18 cellular contexts compared by ENCODE assay signal in the genomic region with DNA sequence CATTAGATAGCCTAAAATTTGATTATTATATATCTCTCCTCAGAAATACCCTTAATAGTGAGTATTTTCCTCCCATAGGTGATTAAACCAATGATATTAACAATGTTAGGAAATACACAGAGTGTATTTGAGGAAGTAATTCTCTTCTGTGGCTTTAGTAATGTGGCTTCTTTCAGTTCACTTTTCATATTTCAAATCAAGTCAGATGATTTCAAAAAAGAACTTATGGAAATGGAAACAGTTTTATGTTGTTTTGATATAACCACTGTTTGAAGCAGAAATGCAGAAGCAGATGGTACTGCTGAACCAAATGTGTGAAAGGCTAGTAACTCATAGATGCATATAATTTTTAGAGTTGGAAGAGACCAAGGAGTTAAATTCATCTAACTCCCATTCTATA. TPM values are rescaled to one million over a fixed set of nuclear protein-coding genes. Genes with fewer than 3 reads are reported as not detected.
A peak's percentile ranks its signal among the peaks of the same experiment; 100 is the strongest.
DNase-seq lines count a peak whose midpoint lies in the region; ATAC-seq, FAIRE-seq and TF ChIP-seq lines count a peak whose summit lies in the region.
"Had no signal": no experiment of that assay in that cellular context is flagged by ENCODE, and none has a peak within 500 bp of the region (broad histone marks: within the 10 kb centered on the region; RNA-seq: fewer than 3 reads in every experiment).

No MANE protein-coding gene starts in this region.

- peak in 1 of 2 experiments; percentile 29; a peak in 2 of 4 replicates for TF ChIP-seq EP300 in GM12878 (IDR thresholded peaks at IDR 0.05; ENCODE audit: borderline replicate concordance in 1 of 2, control insufficient read depth in 1 of 2, low read depth in 2 of 2, low read length in 2 of 2)

- no peaks in the 10 kb centered on the region for H3K27me3 ChIP-seq in GM12878 (replicated peaks in 1 of 2; ENCODE audit: control insufficient read depth in 2 of 2, insufficient read depth in 2 of 2, low read length in 1 of 2)

- no peak overlapping the region for H3K4me3 ChIP-seq in GM12878
- H3K4me3 ChIP-seq: mucosa of descending colon, psoas muscle had no signal

- no peak for TF ChIP-seq RAD21 in GM12878 (IDR thresholded peaks at IDR 0.05; ENCODE audit: insufficient read depth, low read depth, low read length)

- RAD21 ChIA-PET in GM12878 (lab: Charles Lee; ENCODE audit: unreplicated experiment), result no interaction called here

- in situ Hi-C loops in GM12878 (cut with MboI), result no loop called here

- no peaks in the 10 kb centered on the region for H3K79me2 ChIP-seq in GM12878 (ENCODE audit: control insufficient read depth, insufficient read depth, low read length)

- H3K4me2 ChIP-seq in GM12878 (ENCODE audit: control insufficient read depth, insufficient read depth), result 0 out of 2 replicates have a peak overlapping the region, but pooled peaks have one; percentile 23

- H2AFZ ChIP-seq in GM12878 (ENCODE audit: control insufficient read depth, low read depth, low read length), result no peak overlapping the region

- SMC1A ChIA-PET in GM12878 (lab: Charles Lee; ENCODE audit: uncharacterized antibody, unreplicated experiment), result no interaction called here

- peak; percentile 92 for FAIRE-seq in GM12878 (lab: Jason Lieb, UNC)

- peaks cover 13% of the 10 kb centered on the region for H3K4me1 ChIP-seq in GM12878 (ENCODE audit: control insufficient read depth, insufficient read depth, low read length)
- H3K4me1 ChIP-seq: psoas muscle had no signal

- DNase-seq in GM12878 (ENCODE audit: low read depth, low spot score) (peak; percentile 31), NCI-H1092 treated with DMSO at 0.1 percent for 48 hours (lab: John Stamatoyannopoulos, UW) (no peak), Right ventricle myocardium superior (no peak)
- DNase-seq: activated CD8-positive, alpha-beta T cell treated with anti-CD3 and anti-CD28 coated beads, Interleukin-2, amount 10 ng/mL, durations not matched to agents 7 days and 5 days; CD8-positive, alpha-beta T cell; mucosa of descending colon; NCI-H524 treated with DMSO at 0.1 percent for 48 hours; psoas muscle; stimulated activated CD4-positive, alpha-beta T cell treated with anti-CD3 and anti-CD28 coated beads, Interleukin-4, amount 100 ng/mL, for 1 hour; stimulated activated naive CD8-positive, alpha-beta T cell treated with anti-CD3 and anti-CD28 coated beads, Interleukin-15, amount 100 ng/mL, for 72 hours had no signal

- H3K9me3 ChIP-seq in GM12878 (replicated peaks; ENCODE audit: control insufficient read depth, insufficient read depth, low read length), result no peaks in the 10 kb centered on the region; the same call in 2 of the 3 replicates
- H3K9me3 ChIP-seq: mucosa of descending colon, psoas muscle had no signal

- no peak overlapping the region for H3K9ac ChIP-seq in GM12878 (ENCODE audit: control insufficient read depth, insufficient read depth, low read length)

- intact Hi-C loops in GM12878 (cut with micrococcal nuclease; ENCODE audit: unreplicated experiment) (no loop called here), Right ventricle myocardium superior (cut with DNase I) (no loop called here)

- H4K20me1 ChIP-seq in GM12878 (ENCODE audit: control insufficient read depth, insufficient read depth), result no peaks in the 10 kb centered on the region

- no peak overlapping the region for H3K27ac ChIP-seq in GM12878 (ENCODE audit: control insufficient read depth, insufficient read depth)
- H3K27ac ChIP-seq: HL-60, psoas muscle had no signal

- no peaks in the 10 kb centered on the region for H3K36me3 ChIP-seq in GM12878 (ENCODE audit: control insufficient read depth in 2 of 2, insufficient read depth in 2 of 2, low read length in 1 of 2)

- no TSS peak for BruUV-seq in GM12878 (replicated peaks; lab: Mats Ljungman, UMichigan)

- ATAC-seq in GM18508 (IDR thresholded peaks at IDR 0.05; ENCODE audit: insufficient read depth, unreplicated experiment) (peak; percentile 48), GM21717 (IDR thresholded peaks at IDR 0.05; ENCODE audit: unreplicated experiment) (peak; percentile 68), HG03520 (IDR thresholded peaks at IDR 0.05; ENCODE audit: unreplicated experiment) (peak; percentile 64), GM12878 (peak; percentile 85), HG03025 (IDR thresholded peaks at IDR 0.05; ENCODE audit: low FRiP score, unreplicated experiment) (no peak), HG03457 (IDR thresholded peaks at IDR 0.05; ENCODE audit: unreplicated experiment) (no peak), Right ventricle myocardium superior (ENCODE audit: poor library complexity) (no peak)
- ATAC-seq: activated CD8-positive, alpha-beta T cell treated with anti-CD3 and anti-CD28 coated beads, Interleukin-2, amount 10 ng/mL, durations not matched to agents 7 days and 5 days; CD8-positive, alpha-beta T cell; mucosa of descending colon; psoas muscle; stimulated activated naive CD8-positive, alpha-beta T cell treated with anti-CD3 and anti-CD28 coated beads, Interleukin-15, amount 100 ng/mL, for 72 hours had no signal

- no peak for TF ChIP-seq POLR2A in GM12878 (IDR thresholded peaks at IDR 0.05; ENCODE audit: low read depth, low read length)

- no peak for TF ChIP-seq CTCF in GM12878 (IDR thresholded peaks at IDR 0.05 in 2 of 3, conservative IDR thresholded peaks at IDR 0.05 in 1 of 3; ENCODE audit: control insufficient read depth in 2 of 3, extremely low read depth in 1 of 3, insufficient read depth in 1 of 3, low read depth in 3 of 3, low read length in 3 of 3)

- CTCF ChIA-PET in GM12878 (lab: Yijun Ruan, JAX), result no interaction called here

- POLR2A ChIA-PET in GM12878 (lab: Charles Lee), result no interaction called here

TF ChIP-seq in GM12878, 131 proteins besides CTCF, POLR2A, EP300 and RAD21 (continues in another document):
- no peak for TF ChIP-seq CREM (IDR thresholded peaks at IDR 0.05; ENCODE audit: low read depth)
- TF ChIP-seq CBX3 (IDR thresholded peaks at IDR 0.05; ENCODE audit: borderline replicate concordance, low read depth), result no peak
- no peak for TF ChIP-seq CHD4 (IDR thresholded peaks at IDR 0.05)
- TF ChIP-seq E2F8 (IDR thresholded peaks at IDR 0.05; ENCODE audit: low read depth, partially characterized antibody), result no peak
- TF ChIP-seq ASH2L (IDR thresholded peaks at IDR 0.05; ENCODE audit: borderline replicate concordance, low read depth), result no peak
- TF ChIP-seq RB1 (IDR thresholded peaks at IDR 0.05; ENCODE audit: borderline replicate concordance), result no peak
- no peak for TF ChIP-seq ZZZ3 (IDR thresholded peaks at IDR 0.05; ENCODE audit: control insufficient read depth, insufficient read length, low read depth)

RNA-seq across cellular contexts. Expression of gene GPR33, which starts 1.8 kb away (rescaled TPM):
- total RNA-seq in GM12878 (2013; cell fraction: nucleolus; rRNA removed), result not detected in 2 replicates
- total RNA-seq in GM12878 (2014; rRNA removed), result not detected in 2 replicates
- total RNA-seq in GM12878 (2014; rRNA removed; fragmentation: Illumina TruSeq; extraction: Trizol), result not detected in 2 replicates
- total RNA-seq in GM12878 (2021), result not detected in 2 replicates
- not detected for polyA plus RNA-seq in GM12878 (2011; ENCODE audit: low read depth)
- not detected in 2 replicates for polyA plus RNA-seq in GM12878 (2011; rRNA removed)
- not detected in 2 replicates for polyA plus RNA-seq in GM12878 (2011; cell fraction: cytosol; rRNA removed)
- not detected in 2 replicates for polyA plus RNA-seq in GM12878 (2011; cell fraction: nucleus; rRNA removed)
- not detected in 2 replicates for polyA plus RNA-seq in GM12878 (2012)
- polyA plus RNA-seq in GM12878 (2014; fragmentation: Illumina TruSeq; extraction: Trizol), result not detected in 2 replicates
- polyA plus RNA-seq in GM12878 (2014; fragmentation: Nextera tagmentation; extraction: Ambion mirVana), result not detected
- not detected in 2 replicates for polyA plus RNA-seq in GM12878 (2014; rRNA removed)
- polyA plus RNA-seq in GM12878 (2016; fragmentation: Nextera tagmentation; extraction: Ambion mirVana), result not detected
- not detected in 2 replicates for polyA minus RNA-seq in GM12878 (2011; rRNA and poly(A)+ RNA removed)
- polyA minus RNA-seq in GM12878 (2011; cell fraction: cytosol; rRNA and poly(A)+ RNA removed), result not detected in 2 replicates
- polyA minus RNA-seq in GM12878 (2011; cell fraction: nucleus; rRNA and poly(A)+ RNA removed), result not detected in 2 replicates
- total RNA-seq in Right ventricle myocardium superior, result not detected
- total RNA-seq: activated CD8-positive, alpha-beta T cell treated with anti-CD3 and anti-CD28 coated beads, Interleukin-2, amount 10 ng/mL, durations not matched to agents 7 days and 5 days; CD8-positive, alpha-beta T cell; M059J; mucosa of descending colon; psoas muscle; T-helper 1 cell treated with Interleukin-12 subunit alpha and Interleukin-12 subunit beta and Interleukin-4 antibody, amounts not matched to agents 30 ng/mL and 1 ng/mL, for 36 hours had no signal
- polyA plus RNA-seq: psoas muscle had no signal

RNA-seq across cellular contexts. Expression of gene DTD2, which starts 32.4 kb away (rescaled TPM):
- 24.6 and 25.6 TPM in 2 replicates for total RNA-seq in GM12878 (2013; cell fraction: nucleolus; rRNA removed)
- 32.8 and 35.9 TPM in 2 replicates for total RNA-seq in GM12878 (2014; rRNA removed)
- 20.2 and 20.8 TPM in 2 replicates for total RNA-seq in GM12878 (2014; rRNA removed; fragmentation: Illumina TruSeq; extraction: Trizol)
- 22.2 and 22.7 TPM in 2 replicates for total RNA-seq in GM12878 (2021)
- polyA plus RNA-seq in GM12878 (2011; ENCODE audit: low read depth), result 4.9 TPM
- 15.7 and 23.3 TPM in 2 replicates for polyA plus RNA-seq in GM12878 (2011; rRNA removed)
- polyA plus RNA-seq in GM12878 (2011; cell fraction: cytosol; rRNA removed), result 14.6 and 15.1 TPM in 2 replicates
- polyA plus RNA-seq in GM12878 (2011; cell fraction: nucleus; rRNA removed), result 3.1 and 5.3 TPM in 2 replicates
- 9.0 and 9.2 TPM in 2 replicates for polyA plus RNA-seq in GM12878 (2012)
- polyA plus RNA-seq in GM12878 (2014; fragmentation: Illumina TruSeq; extraction: Trizol), result 16.2 and 18.5 TPM in 2 replicates
- polyA plus RNA-seq in GM12878 (2014; fragmentation: Nextera tagmentation; extraction: Ambion mirVana), result 1 to 10 TPM; 4.5 to 5.4 TPM
- 23.3 and 26.0 TPM in 2 replicates for polyA plus RNA-seq in GM12878 (2014; rRNA removed)
- polyA plus RNA-seq in GM12878 (2016; fragmentation: Nextera tagmentation; extraction: Ambion mirVana), result 10 to 100 TPM; 12.3 to 12.4 TPM
- polyA minus RNA-seq in GM12878 (2011; rRNA and poly(A)+ RNA removed), result 11.0 and 15.7 TPM in 2 replicates
- 7.8 and 13.9 TPM in 2 replicates for polyA minus RNA-seq in GM12878 (2011; cell fraction: cytosol; rRNA and poly(A)+ RNA removed)
- 8.3 and 13.9 TPM in 2 replicates for polyA minus RNA-seq in GM12878 (2011; cell fraction: nucleus; rRNA and poly(A)+ RNA removed)
- total RNA-seq in Right ventricle myocardium superior, result 7.0 TPM

Comparison
In these comparisons a context has a peak if more than half of its experiments do, and no peak if none do; other contexts are left out.
1. ATAC-seq: peak in GM18508 (single experiment), GM21717 (single experiment), HG03520 (single experiment) and GM12878 (single experiment); none in HG03025 (single experiment), HG03457 (single experiment) and Right ventricle myocardium superior (single experiment).